Comparison of ENCODE assay signal across 16 cellular contexts in genomic region chrX:12962041-12962504, GRCh38. TPM values are rescaled to one million over a fixed set of nuclear protein-coding genes. Genes with fewer than 3 reads are reported as not detected.
DNase-seq lines count a peak whose midpoint lies in the region; ATAC-seq, FAIRE-seq and TF ChIP-seq lines count a peak whose summit lies in the region.
"Had no signal": no experiment of that assay in that cellular context is flagged by ENCODE, and none has a peak within 500 bp of the region (broad histone marks: within the 10 kb centered on the region; RNA-seq: fewer than 3 reads in every experiment).

No MANE protein-coding gene starts in this region.

- peak overlapping the region in 7 of 8 donors; percentile 18 to 84 (median 75) for H3K27ac Mint-ChIP-seq in CD8-positive, alpha-beta memory T cell

- no peaks in the 10 kb centered on the region for H3K27me3 ChIP-seq in CD8-positive, alpha-beta memory T cell (ENCODE audit: insufficient read depth, low read length, poor library complexity, severe bottlenecking)
- H3K27me3 ChIP-seq in OCI-LY3 (ENCODE audit: low read depth, low read length) = no peaks in the 10 kb centered on the region
- H3K27me3 ChIP-seq in esophagus squamous epithelium = no peaks in the 10 kb centered on the region

- FAIRE-seq in urothelium cell line (lab: Jason Lieb, UNC) = no peak
- FAIRE-seq: TTC549 had no signal

- POLR2A ChIA-PET in CD8-positive, alpha-beta memory T cell (lab: Charles Lee) = interaction anchor here (1.0 kb wide), 1 partner anchor 13 kb away, joined by 3 read pairs; no protein-coding TSS in a partner anchor

- H3K27ac ChIP-seq in CD8-positive, alpha-beta memory T cell (ENCODE audit: low read depth, low read length) = no peak overlapping the region
- H3K27ac ChIP-seq in OCI-LY3 (ENCODE audit: low read length) (peak overlapping the region; percentile 15; the same call in 1 of the 2 replicates), esophagus squamous epithelium (peak overlapping the region in 3 of 4 donors; percentile 34 to 45 (median 44))
- H3K27ac ChIP-seq: PC-9, prostate gland had no signal

- WGBS in esophagus squamous epithelium, 2 donors = 81 to 91% methylated on average over 4 of the region's 4 CpGs

- TF ChIP-seq CTCF in OCI-LY3 (IDR thresholded peaks at IDR 0.05; ENCODE audit: low read depth, low read length) = no peak
- no peak for TF ChIP-seq CTCF in esophagus squamous epithelium (IDR thresholded peaks at IDR 0.05)

- no peaks in the 10 kb centered on the region for H3K9me3 ChIP-seq in CD8-positive, alpha-beta memory T cell (ENCODE audit: low read length)
- H3K9me3 ChIP-seq in OCI-LY3 (ENCODE audit: insufficient read depth, low read length) (peaks cover 3% of the 10 kb centered on the region; the same call in 1 of the 2 replicates), esophagus squamous epithelium (no peaks in the 10 kb centered on the region)
- H3K9me3 ChIP-seq: prostate gland had no signal

- H3K4me3 ChIP-seq in CD8-positive, alpha-beta memory T cell (ENCODE audit: low read length) = no peak overlapping the region
- H3K4me3 ChIP-seq in OCI-LY3 (ENCODE audit: low read length) = no peak overlapping the region
- H3K4me3 ChIP-seq in esophagus squamous epithelium = no peak overlapping the region
- H3K4me3 ChIP-seq: PC-9, prostate gland had no signal

- no peak for DNase-seq in CD8-positive, alpha-beta memory T cell
- no peak for DNase-seq in esophagus squamous epithelium (lab: John Stamatoyannopoulos, UW)
- DNase-seq in NCI-H2081 treated with DMSO at 0.1 percent for 48 hours (lab: John Stamatoyannopoulos, UW) = no peak
- DNase-seq in urothelium cell line (ENCODE audit: low spot score) = no peak
- no peak for DNase-seq in hypothalamus (lab: John Stamatoyannopoulos, UW)
- DNase-seq in activated effector memory CD4-positive, alpha-beta T cell treated with anti-CD3 and anti-CD28 coated beads, Interleukin-2, amount 50 U/mL, for 16 hours = no peak
- DNase-seq: activated T-cell treated with anti-CD3 and anti-CD28 coated beads, Interleukin-2, amount 50 U/mL, for 48 hours; KBM-7; NCI-H2029 treated with DMSO at 0.1 percent for 48 hours; PC-9; stimulated activated naive CD4-positive, alpha-beta T cell treated with Interleukin-2 at 50 U/mL for 16 hours had no signal

- H3K27me3 Mint-ChIP-seq in CD8-positive, alpha-beta memory T cell = no peaks in the 10 kb centered on the region

- H3K36me3 ChIP-seq in CD8-positive, alpha-beta memory T cell (ENCODE audit: insufficient read depth, low read length) = no peaks in the 10 kb centered on the region
- H3K36me3 ChIP-seq in OCI-LY3 (replicated peaks; ENCODE audit: low read depth, low read length) (no peaks in the 10 kb centered on the region), esophagus squamous epithelium (no peaks in the 10 kb centered on the region)
- H3K36me3 ChIP-seq: prostate gland had no signal

- no peaks in the 10 kb centered on the region for H3K79me2 ChIP-seq in OCI-LY3 (ENCODE audit: low read length)

- no peak for TF ChIP-seq POLR2A in esophagus squamous epithelium (IDR thresholded peaks at IDR 0.05)

- no peaks in the 10 kb centered on the region for H4K20me1 ChIP-seq in OCI-LY3 (ENCODE audit: insufficient read depth, low read length)

- peak overlapping the region in 3 of 7 donors; percentile 2 to 37 (median 12) for H3K4me3 Mint-ChIP-seq in CD8-positive, alpha-beta memory T cell

- H3K4me1 ChIP-seq in CD8-positive, alpha-beta memory T cell (ENCODE audit: insufficient read depth, low read length) = peaks cover 58% of the 10 kb centered on the region
- peaks cover 48% of the 10 kb centered on the region for H3K4me1 ChIP-seq in OCI-LY3 (ENCODE audit: low read length)
- H3K4me1 ChIP-seq in esophagus squamous epithelium = peaks cover 0 to 19% (median 0%) of the 10 kb centered on the region in 3 donors
- H3K4me1 ChIP-seq: prostate gland had no signal

- H3K9ac ChIP-seq in OCI-LY3 (ENCODE audit: low read length) = no peak overlapping the region

- peaks cover 0 to 1% (median 0%) of the 10 kb centered on the region in 5 donors for H3K9me3 Mint-ChIP-seq in CD8-positive, alpha-beta memory T cell

- H2AFZ ChIP-seq in OCI-LY3 (ENCODE audit: low read depth, low read length) = no peak overlapping the region
- H2AFZ ChIP-seq: PC-9 had no signal

- H3K4me1 Mint-ChIP-seq in CD8-positive, alpha-beta memory T cell = peaks cover 56 to 67% (median 64%) of the 10 kb centered on the region in 3 donors

- no peaks in the 10 kb centered on the region for H3K36me3 Mint-ChIP-seq in CD8-positive, alpha-beta memory T cell

- peak; percentile 66 for ATAC-seq in GM19463 (IDR thresholded peaks at IDR 0.05; ENCODE audit: unreplicated experiment)
- ATAC-seq: HCT116 had no signal

- H3K4me2 ChIP-seq in OCI-LY3 (ENCODE audit: low read length) = no peak overlapping the region
- H3K4me2 ChIP-seq: PC-9 had no signal

- CTCF ChIA-PET in CD8-positive, alpha-beta memory T cell (lab: Charles Lee) = interaction anchor here (2.3 kb wide), 1 partner anchor 8 kb away, joined by 9 read pairs; no protein-coding TSS in a partner anchor

- intact Hi-C loops in esophagus squamous epithelium (cut with DNase I) = no loop called here

RNA-seq across cellular contexts. Expression of gene TMSB4X, which starts 12.8 kb away (rescaled TPM):
- total RNA-seq in CD8-positive, alpha-beta memory T cell = 1,000 to 10,000 TPM; 3,415 to 3,478 TPM
- polyA plus RNA-seq in CD8-positive, alpha-beta memory T cell = 28,788 TPM
- 1,000 to 10,000 TPM in 2 of 4 donors, 100 to 1,000 TPM in 2; 435 to 1,751 (median 1,260) TPM for total RNA-seq in esophagus squamous epithelium

RNA-seq across cellular contexts. Expression of gene TLR8, which starts 55.7 kb away (rescaled TPM):
- under 1 TPM in 1 of 2 experiments, not detected in 1; 0.07 TPM for total RNA-seq in CD8-positive, alpha-beta memory T cell
- polyA plus RNA-seq in CD8-positive, alpha-beta memory T cell = not detected
- total RNA-seq in esophagus squamous epithelium = 1 to 10 TPM in 2 of 4 donors, under 1 TPM in 1, not detected in 1; 0.22 to 3.1 (median 1.9) TPM
- total RNA-seq: PC-9 had no signal
